ENCODE assay signal across 1 cellular context in the genomic region with DNA sequence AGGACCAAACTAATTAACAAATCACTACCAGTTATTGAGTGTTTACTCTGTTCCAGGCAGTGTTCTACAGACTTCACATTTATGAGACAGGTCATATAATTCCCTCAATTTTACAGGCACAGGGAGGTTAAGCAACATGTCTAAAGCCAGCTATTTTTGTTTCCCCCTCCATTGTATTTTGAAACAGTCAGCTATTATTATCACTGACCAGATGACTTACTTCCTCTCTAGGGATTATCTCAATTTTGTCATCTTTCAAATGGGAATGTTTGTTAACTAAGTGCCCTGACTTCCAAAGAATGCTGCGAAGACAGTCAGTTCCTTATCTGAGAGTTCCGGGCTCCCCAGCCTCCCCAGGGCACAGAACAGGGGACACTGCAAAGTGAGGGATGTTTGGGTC.
A peak's percentile ranks its signal among the peaks of the same experiment; 100 is the strongest.
TF ChIP-seq lines count a peak whose summit lies in the region.

No MANE protein-coding gene starts in this region.

TF ChIP-seq in GM12878, 131 proteins besides CTCF, POLR2A, EP300 and RAD21:
- TF ChIP-seq ZNF24 (IDR thresholded peaks at IDR 0.05) (no peak), MEF2B (IDR thresholded peaks at IDR 0.05; ENCODE audit: partially characterized antibody, poor library complexity, severe bottlenecking) (peak; percentile 27)
